ENCODE assay signal across 8 cellular contexts in the genomic region with DNA sequence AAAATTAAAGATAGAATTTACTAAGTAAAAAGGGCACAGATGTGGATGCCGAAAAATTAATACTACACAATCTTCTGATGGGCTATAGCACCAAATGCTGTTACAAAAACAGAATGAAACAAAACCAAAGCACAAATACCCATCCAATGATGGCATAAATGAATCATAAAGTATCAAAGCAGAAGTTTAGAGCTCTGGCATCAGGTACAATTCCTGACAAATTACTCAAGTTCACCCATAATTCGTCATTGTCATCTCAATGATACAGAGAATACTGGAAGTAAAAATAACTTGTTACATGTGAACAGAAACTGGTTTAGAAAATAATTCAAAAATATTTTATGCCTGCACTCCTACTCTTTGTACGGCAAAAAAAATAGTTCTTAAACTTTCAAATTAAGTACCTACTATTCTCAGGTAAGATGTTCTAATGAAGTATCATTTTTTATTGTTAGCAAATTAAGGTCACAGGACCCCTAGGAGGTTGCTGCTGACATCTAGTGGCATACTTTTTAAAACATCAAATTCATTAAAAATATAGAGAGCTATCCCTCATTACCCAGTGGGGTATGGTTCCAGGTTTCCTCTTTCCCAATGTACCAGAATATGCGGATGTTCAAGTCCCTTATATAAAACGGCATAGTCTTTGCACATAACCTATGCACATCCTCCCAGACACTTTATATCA.
DNase-seq lines count a peak whose midpoint lies in the region; TF ChIP-seq lines count a peak whose summit lies in the region.

No MANE protein-coding gene starts in this region.

- DNase-seq in NCI-H82 (lab: John Stamatoyannopoulos, UW): peak; percentile 54
- DNase-seq in NCI-H82 treated with DMSO at 0.1 percent for 48 hours (lab: John Stamatoyannopoulos, UW; ENCODE audit: unreplicated experiment): no peak
- DNase-seq in KBM-7: peak; percentile 64
- DNase-seq in astrocyte of the cerebellum (ENCODE audit: low read depth): peak; percentile 11
- DNase-seq in mesenchymal stem cell: peak; percentile 9
- DNase-seq in HK-2 (ENCODE audit: unreplicated experiment): no peak
- DNase-seq in activated effector memory CD4-positive, alpha-beta T cell treated with Interleukin-2 at 50 U/mL for 16 hours: no peak
- no peak for DNase-seq in amniotic stem cell (lab: John Stamatoyannopoulos, UW)

- H3K36me3 ChIP-seq in mesenchymal stem cell (ENCODE audit: control insufficient read depth in 1 of 2, insufficient read depth in 2 of 2, low read depth in 1 of 2, low read length in 2 of 2): no peaks in the 10 kb centered on the region

- no peak overlapping the region for H2AK5ac ChIP-seq in mesenchymal stem cell (ENCODE audit: low read length, severe bottlenecking)

- H4K91ac ChIP-seq in mesenchymal stem cell (ENCODE audit: low read length): no peak overlapping the region

- peak; percentile 52 for TF ChIP-seq CTCF in astrocyte of the cerebellum (IDR thresholded peaks at IDR 0.05; ENCODE audit: low read depth, low read length, missing control alignments)

- H3K4me1 ChIP-seq in mesenchymal stem cell (ENCODE audit: control insufficient read depth, insufficient read depth, low read depth, low read length): no peaks in the 10 kb centered on the region

- no peaks in the 10 kb centered on the region for H3K9me3 ChIP-seq in mesenchymal stem cell (ENCODE audit: control insufficient read depth, low read length)

- H3K4ac ChIP-seq in mesenchymal stem cell (ENCODE audit: low read depth in 1 of 2, low read length in 2 of 2): no peak overlapping the region

- no peak overlapping the region for H2BK12ac ChIP-seq in mesenchymal stem cell (ENCODE audit: low read length in 2 of 2)

- H3K27me3 ChIP-seq in mesenchymal stem cell (ENCODE audit: control insufficient read depth in 1 of 2, insufficient read depth in 1 of 2, low read length in 2 of 2): no peaks in the 10 kb centered on the region

- no peak overlapping the region for H3K14ac ChIP-seq in mesenchymal stem cell (ENCODE audit: low read length in 2 of 2)

- H3K4me3 ChIP-seq in astrocyte of the cerebellum (ENCODE audit: low read depth, low read length): no peak overlapping the region
- no peak overlapping the region for H3K4me3 ChIP-seq in mesenchymal stem cell (ENCODE audit: insufficient read depth in 1 of 2, low read depth in 1 of 2, low read length in 2 of 2)

- no peaks in the 10 kb centered on the region for H3K79me1 ChIP-seq in mesenchymal stem cell (replicated peaks; ENCODE audit: low read length, poor library complexity, severe bottlenecking)

- in situ Hi-C loops in KBM-7 (cut with MboI; ENCODE audit: low pct_unique_long_range_greater_than_20kb, low sequenced_read_pairs): loop anchor here (25.0 kb wide), 1 partner anchor 358 kb away; no protein-coding TSS in a partner anchor
- in situ Hi-C loops in astrocyte of the cerebellum (cut with HindIII; ENCODE audit: low sequenced_read_pairs): no loop called here

- H2BK15ac ChIP-seq in mesenchymal stem cell (ENCODE audit: low read depth, poor library complexity, severe bottlenecking): no peak overlapping the region

- H2BK5ac ChIP-seq in mesenchymal stem cell (ENCODE audit: low read depth, low read length, poor library complexity, severe bottlenecking): no peak overlapping the region

- no peak overlapping the region for H3K9ac ChIP-seq in mesenchymal stem cell (ENCODE audit: low read length)

- no peak overlapping the region for H3K23ac ChIP-seq in mesenchymal stem cell (ENCODE audit: low read length in 2 of 2)

- H3K27ac ChIP-seq in mesenchymal stem cell (ENCODE audit: low read length, poor library complexity, severe bottlenecking): no peak overlapping the region

- no peak overlapping the region for H3K4me2 ChIP-seq in mesenchymal stem cell (ENCODE audit: low read length, poor library complexity, severe bottlenecking)

- no peak overlapping the region for H2AFZ ChIP-seq in mesenchymal stem cell (ENCODE audit: low read depth, low read length)

- H4K8ac ChIP-seq in mesenchymal stem cell (ENCODE audit: low read length): no peak overlapping the region

- WGBS in mesenchymal stem cell: 83% methylated on average over 4 of the region's 5 CpGs

- H3K18ac ChIP-seq in mesenchymal stem cell (ENCODE audit: low read depth in 1 of 2, low read length in 2 of 2): no peak overlapping the region

- no peak overlapping the region for H2BK120ac ChIP-seq in mesenchymal stem cell (ENCODE audit: low read depth, low read length)

Comparison
In these comparisons a context has a peak if more than half of its experiments do, and no peak if none do; other contexts are left out.
1. DNase-seq: peak in NCI-H82 (single experiment), KBM-7 (single experiment), astrocyte of the cerebellum (single experiment) and mesenchymal stem cell (single experiment); none in NCI-H82 treated with DMSO at 0.1 percent for 48 hours (single experiment), HK-2 (single experiment), activated effector memory CD4-positive, alpha-beta T cell treated with Interleukin-2 at 50 U/mL for 16 hours (single experiment) and amniotic stem cell (single experiment).